20 cellular contexts compared by ENCODE assay signal in the genomic region with DNA sequence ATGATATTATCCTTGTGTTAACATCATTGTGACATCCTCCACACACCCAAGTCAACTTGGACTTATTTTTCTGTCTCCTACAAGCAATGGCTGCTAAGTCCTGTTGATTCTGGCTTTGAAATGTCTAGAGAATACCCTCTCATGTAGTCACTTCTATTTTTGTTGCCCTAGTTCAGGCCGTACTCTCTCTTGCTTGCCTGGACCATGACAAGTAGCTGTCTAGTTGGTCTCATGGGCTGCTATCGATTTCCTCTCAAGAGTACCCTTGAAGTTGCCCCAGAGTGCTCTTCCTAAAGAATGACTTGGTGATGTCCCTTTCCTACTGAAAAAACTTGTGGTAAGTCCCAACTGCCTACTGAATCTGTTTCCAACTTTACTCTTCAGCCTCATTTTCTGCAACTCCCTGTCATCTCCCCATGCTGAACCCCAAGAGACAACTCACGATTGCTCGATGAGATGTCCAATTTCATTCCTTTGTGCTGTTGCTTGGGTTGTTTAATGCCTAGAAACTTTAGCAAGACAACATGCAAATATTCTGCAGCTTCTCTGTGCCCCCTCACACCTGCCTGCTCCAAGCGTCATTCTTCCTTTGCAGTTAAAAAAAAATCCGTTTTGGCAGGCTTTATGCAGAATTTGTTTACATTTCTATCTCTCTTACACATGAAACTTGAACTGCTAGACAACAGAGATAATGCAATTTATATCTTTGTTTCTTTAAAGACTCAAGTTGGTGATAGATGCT. TPM values are rescaled to one million over a fixed set of nuclear protein-coding genes. Genes with fewer than 3 reads are reported as not detected.
DNase-seq lines count a peak whose midpoint lies in the region; ATAC-seq, FAIRE-seq and TF ChIP-seq lines count a peak whose summit lies in the region.
"Had no signal": no experiment of that assay in that cellular context is flagged by ENCODE, and none has a peak within 500 bp of the region (broad histone marks: within the 10 kb centered on the region; RNA-seq: fewer than 3 reads in every experiment).

No MANE protein-coding gene starts in this region.

- peak overlapping the region; percentile 28 for H3K4me3 Mint-ChIP-seq in activated naive CD8-positive, alpha-beta T cell treated with anti-CD3 and anti-CD28 coated beads, Interleukin-2, amount 50 U/mL, for 24 hours
- no peak overlapping the region for H3K4me3 Mint-ChIP-seq in nephron

- H3K4me1 ChIP-seq in ascending aorta, result no peaks in the 10 kb centered on the region

- ATAC-seq in activated naive CD8-positive, alpha-beta T cell treated with anti-CD3 and anti-CD28 coated beads, Interleukin-2, amount 50 U/mL, for 24 hours, result no peak
- ATAC-seq in GM21526 (IDR thresholded peaks at IDR 0.05; ENCODE audit: low FRiP score, unreplicated experiment), result no peak
- ATAC-seq: activated T-cell treated with anti-CD3 and anti-CD28 coated beads, Interleukin-2, amount 50 U/mL, for 72 hours; Right ventricle myocardium inferior had no signal

- no peaks in the 10 kb centered on the region for H3K9me3 ChIP-seq in ascending aorta
- H3K9me3 ChIP-seq: thyroid gland had no signal

- no peak for TF ChIP-seq POLR2A in GM12892 (IDR thresholded peaks at IDR 0.05; ENCODE audit: low read depth, low read length)

- DNase-seq in NCI-H526 (lab: John Stamatoyannopoulos, UW) (peak; percentile 9 to 38), NCI-H526 treated with DMSO at 0.1 percent for 48 hours (lab: John Stamatoyannopoulos, UW) (no peak), GM12892 (ENCODE audit: insufficient read length) (no peak), ascending aorta (ENCODE audit: low spot score in 2 of 2) (no peak), NCI-H2227 (lab: John Stamatoyannopoulos, UW; ENCODE audit: unreplicated experiment) (no peak)
- no peak for DNase-seq in activated naive CD8-positive, alpha-beta T cell treated with anti-CD3 and anti-CD28 coated beads, Interleukin-2, amount 50 U/mL, for 24 hours
- DNase-seq: activated CD4-positive, alpha-beta T cell treated with anti-CD3 and anti-CD28 coated beads for 4 hours; activated T-cell treated with anti-CD3 and anti-CD28 coated beads, Interleukin-2, amount 50 U/mL, for 72 hours; dermis blood vessel endothelial cell; glutamatergic neuron; islet precursor cell; MG63; NCI-H2029 treated with DMSO at 0.1 percent for 48 hours; NCI-H748 treated with DMSO at 0.1 percent for 48 hours; T1000; thyroid gland had no signal

- intact Hi-C loops in ascending aorta (cut with DNase I), result no loop called here

- peaks cover 28% of the 10 kb centered on the region for H3K9me3 Mint-ChIP-seq in activated naive CD8-positive, alpha-beta T cell treated with anti-CD3 and anti-CD28 coated beads, Interleukin-2, amount 50 U/mL, for 24 hours
- peaks cover 21% of the 10 kb centered on the region for H3K9me3 Mint-ChIP-seq in nephron

- no peaks in the 10 kb centered on the region for H3K27me3 ChIP-seq in ascending aorta
- H3K27me3 ChIP-seq: MG63, thyroid gland had no signal

- H3K27ac Mint-ChIP-seq in activated naive CD8-positive, alpha-beta T cell treated with anti-CD3 and anti-CD28 coated beads, Interleukin-2, amount 50 U/mL, for 24 hours, result peak overlapping the region; percentile 48
- H3K27ac Mint-ChIP-seq in nephron, result peak overlapping the region; percentile 98 to 99 (median 98)
- H3K27ac Mint-ChIP-seq: activated T-cell treated with anti-CD3 and anti-CD28 coated beads, Interleukin-2, amount 50 U/mL, for 72 hours had no signal

- peaks cover 75% of the 10 kb centered on the region for H3K4me1 Mint-ChIP-seq in activated naive CD8-positive, alpha-beta T cell treated with anti-CD3 and anti-CD28 coated beads, Interleukin-2, amount 50 U/mL, for 24 hours
- peaks cover 44% of the 10 kb centered on the region for H3K4me1 Mint-ChIP-seq in nephron

- H3K27me3 Mint-ChIP-seq in activated naive CD8-positive, alpha-beta T cell treated with anti-CD3 and anti-CD28 coated beads, Interleukin-2, amount 50 U/mL, for 24 hours, result no peaks in the 10 kb centered on the region
- peaks cover 5% of the 10 kb centered on the region for H3K27me3 Mint-ChIP-seq in nephron (ENCODE audit: low read depth)

- H3K36me3 Mint-ChIP-seq in activated naive CD8-positive, alpha-beta T cell treated with anti-CD3 and anti-CD28 coated beads, Interleukin-2, amount 50 U/mL, for 24 hours (ENCODE audit: low read depth), result peaks cover 19% of the 10 kb centered on the region
- H3K36me3 Mint-ChIP-seq in nephron (ENCODE audit: low read depth), result peaks cover 13% of the 10 kb centered on the region

- no peak overlapping the region for H3K27ac ChIP-seq in ascending aorta
- H3K27ac ChIP-seq: thyroid gland had no signal

- no peak overlapping the region for H3K4me3 ChIP-seq in ascending aorta
- H3K4me3 ChIP-seq: MG63, thyroid gland had no signal

- no peak for TF ChIP-seq CTCF in nephron (IDR thresholded peaks at IDR 0.05; ENCODE audit: unreplicated experiment in 3 of 3)
- no peak for TF ChIP-seq CTCF in ascending aorta (IDR thresholded peaks at IDR 0.05)

- no peaks in the 10 kb centered on the region for H3K36me3 ChIP-seq in ascending aorta
- H3K36me3 ChIP-seq: MG63, thyroid gland had no signal

- peak; percentile 24 for FAIRE-seq in GM12892 (lab: Jason Lieb, UNC)

RNA-seq across cellular contexts. Expression of a gene that starts 52.9 kb away (rescaled TPM):
- 10.0 TPM for polyA plus RNA-seq in GM12892 (2012; ENCODE audit: missing spikeins)
- total RNA-seq in ascending aorta, result 16.6 TPM
- total RNA-seq: HT-29 had no signal

Comparison
In these comparisons a context has a peak if more than half of its experiments do, and no peak if none do; other contexts are left out.
1. DNase-seq: peak in NCI-H526 (2 of 2); none in NCI-H526 treated with DMSO at 0.1 percent for 48 hours (single experiment), GM12892 (single experiment), activated naive CD8-positive, alpha-beta T cell treated with anti-CD3 and anti-CD28 coated beads, Interleukin-2, amount 50 U/mL, for 24 hours (single experiment), ascending aorta (0 of 2) and NCI-H2227 (single experiment).